In the genomic region with DNA sequence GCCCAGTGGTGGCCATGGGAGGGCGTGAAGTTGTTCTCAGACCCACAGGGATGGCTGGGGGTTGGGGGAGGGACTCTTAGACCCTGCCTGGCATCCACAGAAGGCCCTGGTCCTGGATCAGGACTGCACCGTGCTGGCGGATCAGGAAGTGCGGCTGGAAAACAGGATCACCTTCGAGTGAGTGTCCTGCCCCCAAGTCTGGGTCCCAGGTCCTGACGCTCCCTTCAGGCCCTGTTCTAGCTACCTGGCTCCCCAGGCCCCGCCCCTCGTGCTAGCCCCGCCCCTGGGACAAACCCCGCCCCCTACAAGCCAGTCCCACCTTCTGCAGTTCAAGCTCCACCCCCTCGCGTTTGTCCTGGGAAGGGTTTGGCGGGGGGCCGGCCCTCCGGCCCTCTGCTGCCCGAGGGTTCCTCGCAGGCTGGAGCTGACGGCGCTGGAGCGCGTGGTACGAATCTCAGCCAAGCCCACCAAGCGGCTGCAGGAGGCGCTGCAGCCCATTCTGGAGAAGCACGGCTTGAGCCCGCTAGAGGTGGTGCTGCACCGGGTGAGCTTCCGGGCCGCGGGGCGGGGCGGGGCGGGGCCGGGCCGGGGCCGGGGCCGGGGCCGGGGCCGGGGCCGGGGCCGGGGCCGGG, we compare ENCODE assay signal across 1 cellular context.
TF ChIP-seq lines count a peak whose summit lies in the region.

No MANE protein-coding gene starts in this region.

TF ChIP-seq in K562, 482 proteins besides CTCF, POLR2A, EP300 and RAD21 (continued from another document and continues in another):
- TF ChIP-seq TFAP4 (CRISPR knock-in tag; IDR thresholded peaks at IDR 0.05; ENCODE audit: borderline replicate concordance) (peak; percentile 77; the same call in 1 of the 2 replicates), RBM17 (IDR thresholded peaks at IDR 0.05; ENCODE audit: borderline replicate concordance, low read depth, low read length) (no peak), NCOA2 (IDR thresholded peaks at IDR 0.05; ENCODE audit: partially characterized antibody in 2 of 2) (no peak), DIDO1 (tag; IDR thresholded peaks at IDR 0.05; ENCODE audit: low read depth) (no peak), HEY1 (CRISPR knock-in tag; IDR thresholded peaks at IDR 0.05; ENCODE audit: borderline replicate concordance) (no peak), NFE2 (IDR thresholded peaks at IDR 0.05; ENCODE audit: low read depth) (no peak), CREB1 (IDR thresholded peaks at IDR 0.05) (peak; percentile 57; the same call in 1 of the 2 replicates), CREB1 (CRISPR knock-in tag; IDR thresholded peaks at IDR 0.05) (peak; percentile 28; the same call in 1 of the 2 replicates), GTF2E2 (tag; IDR thresholded peaks at IDR 0.05) (no peak), ZNF696 (CRISPR knock-in tag; conservative IDR thresholded peaks at IDR 0.05) (no peak), JUN (IDR thresholded peaks at IDR 0.05; ENCODE audit: borderline replicate concordance, low read depth, low read length) (peak; percentile 56; the same call in 1 of the 2 replicates), JUN (CRISPR knock-in tag; IDR thresholded peaks at IDR 0.05; ENCODE audit: borderline replicate concordance) (no peak), ZNF445 (CRISPR knock-in tag; IDR thresholded peaks at IDR 0.05; ENCODE audit: low read depth) (no peak), CBX1 (IDR thresholded peaks at IDR 0.05; ENCODE audit: low read depth) (no peak), ZKSCAN8 (CRISPR knock-in tag; IDR thresholded peaks at IDR 0.05) (no peak), ZNF583 (CRISPR knock-in tag; IDR thresholded peaks at IDR 0.05) (no peak), ZNF766 (CRISPR knock-in tag; conservative IDR thresholded peaks at IDR 0.05) (no peak), JUND (IDR thresholded peaks at IDR 0.05; ENCODE audit: borderline replicate concordance, low read depth, low read length) (peak; percentile 64; the same call in 1 of the 2 replicates), JUND (tag; IDR thresholded peaks at IDR 0.05; ENCODE audit: borderline replicate concordance, low read depth, low read length) (no peak; the same call in 2 of the 3 replicates), ZNF24 (IDR thresholded peaks at IDR 0.05) (no peak), SREBF2 (CRISPR knock-in tag; IDR thresholded peaks at IDR 0.05) (no peak), MTA3 (IDR thresholded peaks at IDR 0.05; ENCODE audit: borderline replicate concordance) (no peak), ELK3 (CRISPR knock-in tag; IDR thresholded peaks at IDR 0.05) (no peak), ZFP1 (CRISPR knock-in tag; IDR thresholded peaks at IDR 0.05) (no peak), ZFX (CRISPR knock-in tag; IDR thresholded peaks at IDR 0.05) (peak; percentile 48; the same call in 1 of the 2 replicates), ARNT (IDR thresholded peaks at IDR 0.05) (no peak), RBM25 (IDR thresholded peaks at IDR 0.05; ENCODE audit: low read depth, low read length, severe bottlenecking) (no peak), ETS1 (conservative IDR thresholded peaks at IDR 0.05; ENCODE audit: control insufficient read depth, low read depth, low read length) (peak; percentile 69; the same call in 1 of the 2 replicates), ZEB2 (IDR thresholded peaks at IDR 0.05) (no peak), SP1 (CRISPR knock-in tag; IDR thresholded peaks at IDR 0.05) (peak; percentile 70), CTCFL (IDR thresholded peaks at IDR 0.05; ENCODE audit: borderline replicate concordance, insufficient read depth, low read depth, low read length, poor library complexity, severe bottlenecking) (peak; percentile 95), CCAR2 (IDR thresholded peaks at IDR 0.05; ENCODE audit: low read depth, low read length) (no peak), ZNF561 (CRISPR knock-in tag; conservative IDR thresholded peaks at IDR 0.05) (no peak), POLR2AphosphoS2 (IDR thresholded peaks at IDR 0.05; ENCODE audit: low read length) (peak; percentile 65; the same call in 1 of the 2 replicates), GTF3C2 (IDR thresholded peaks at IDR 0.05; ENCODE audit: borderline replicate concordance, extremely low read depth, insufficient read length) (no peak), NFE2L1 (tag; IDR thresholded peaks at IDR 0.05; ENCODE audit: borderline replicate concordance, low read depth) (no peak), SMAD4 (CRISPR knock-in tag; conservative IDR thresholded peaks at IDR 0.05) (peak; percentile 45; the same call in 1 of the 2 replicates), L3MBTL2 (IDR thresholded peaks at IDR 0.05) (peak; percentile 97), ZBTB43 (CRISPR knock-in tag; IDR thresholded peaks at IDR 0.05) (no peak), GABPA (tag; conservative IDR thresholded peaks at IDR 0.05; ENCODE audit: low read depth) (peak; percentile 63), NBN (IDR thresholded peaks at IDR 0.05; ENCODE audit: low read depth) (peak; percentile 28; the same call in 1 of the 2 replicates), ZZZ3 (IDR thresholded peaks at IDR 0.05) (no peak), NFRKB (IDR thresholded peaks at IDR 0.05; ENCODE audit: low read depth) (no peak), MED1 (CRISPR knock-in tag; IDR thresholded peaks at IDR 0.05; ENCODE audit: borderline replicate concordance) (no peak), GATA2 (CRISPR knock-in tag; IDR thresholded peaks at IDR 0.05) (no peak), RFX7 (CRISPR knock-in tag; IDR thresholded peaks at IDR 0.05) (no peak), XRCC5 (IDR thresholded peaks at IDR 0.05; ENCODE audit: low read depth, low read length) (0 out of 2 replicates have a peak, but pooled peaks have one; percentile 54), ZNF77 (CRISPR knock-in tag; IDR thresholded peaks at IDR 0.05) (no peak), NEUROD1 (IDR thresholded peaks at IDR 0.05; ENCODE audit: borderline replicate concordance, low read depth, low read length, partially characterized antibody) (no peak), FOXO4 (CRISPR knock-in tag; IDR thresholded peaks at IDR 0.05) (no peak), ZNF354B (CRISPR knock-in tag; IDR thresholded peaks at IDR 0.05) (no peak)
- TF ChIP-seq, protein P1, sequence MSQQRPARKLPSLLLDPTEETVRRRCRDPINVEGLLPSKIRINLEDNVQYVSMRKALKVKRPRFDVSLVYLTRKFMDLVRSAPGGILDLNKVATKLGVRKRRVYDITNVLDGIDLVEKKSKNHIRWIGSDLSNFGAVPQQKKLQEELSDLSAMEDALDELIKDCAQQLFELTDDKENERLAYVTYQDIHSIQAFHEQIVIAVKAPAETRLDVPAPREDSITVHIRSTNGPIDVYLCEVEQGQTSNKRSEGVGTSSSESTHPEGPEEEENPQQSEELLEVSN (IDR thresholded peaks at IDR 0.05; ENCODE audit: borderline replicate concordance in 1 of 2, extremely low read depth in 1 of 2, insufficient read depth in 1 of 2, insufficient read length in 1 of 2, low read depth in 1 of 2, low read length in 1 of 2, poor library complexity in 1 of 2, severe bottlenecking in 1 of 2), result peak; percentile 84 to 96
- TF ChIP-seq, protein P2, sequence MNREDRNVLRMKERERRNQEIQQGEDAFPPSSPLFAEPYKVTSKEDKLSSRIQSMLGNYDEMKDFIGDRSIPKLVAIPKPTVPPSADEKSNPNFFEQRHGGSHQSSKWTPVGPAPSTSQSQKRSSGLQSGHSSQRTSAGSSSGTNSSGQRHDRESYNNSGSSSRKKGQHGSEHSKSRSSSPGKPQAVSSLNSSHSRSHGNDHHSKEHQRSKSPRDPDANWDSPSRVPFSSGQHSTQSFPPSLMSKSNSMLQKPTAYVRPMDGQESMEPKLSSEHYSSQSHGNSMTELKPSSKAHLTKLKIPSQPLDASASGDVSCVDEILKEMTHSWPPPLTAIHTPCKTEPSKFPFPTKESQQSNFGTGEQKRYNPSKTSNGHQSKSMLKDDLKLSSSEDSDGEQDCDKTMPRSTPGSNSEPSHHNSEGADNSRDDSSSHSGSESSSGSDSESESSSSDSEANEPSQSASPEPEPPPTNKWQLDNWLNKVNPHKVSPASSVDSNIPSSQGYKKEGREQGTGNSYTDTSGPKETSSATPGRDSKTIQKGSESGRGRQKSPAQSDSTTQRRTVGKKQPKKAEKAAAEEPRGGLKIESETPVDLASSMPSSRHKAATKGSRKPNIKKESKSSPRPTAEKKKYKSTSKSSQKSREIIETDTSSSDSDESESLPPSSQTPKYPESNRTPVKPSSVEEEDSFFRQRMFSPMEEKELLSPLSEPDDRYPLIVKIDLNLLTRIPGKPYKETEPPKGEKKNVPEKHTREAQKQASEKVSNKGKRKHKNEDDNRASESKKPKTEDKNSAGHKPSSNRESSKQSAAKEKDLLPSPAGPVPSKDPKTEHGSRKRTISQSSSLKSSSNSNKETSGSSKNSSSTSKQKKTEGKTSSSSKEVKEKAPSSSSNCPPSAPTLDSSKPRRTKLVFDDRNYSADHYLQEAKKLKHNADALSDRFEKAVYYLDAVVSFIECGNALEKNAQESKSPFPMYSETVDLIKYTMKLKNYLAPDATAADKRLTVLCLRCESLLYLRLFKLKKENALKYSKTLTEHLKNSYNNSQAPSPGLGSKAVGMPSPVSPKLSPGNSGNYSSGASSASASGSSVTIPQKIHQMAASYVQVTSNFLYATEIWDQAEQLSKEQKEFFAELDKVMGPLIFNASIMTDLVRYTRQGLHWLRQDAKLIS (CRISPR knock-in tag; IDR thresholded peaks at IDR 0.05), result no peak
